Comparison of ENCODE assay signal across 17 cellular contexts in the genomic region with DNA sequence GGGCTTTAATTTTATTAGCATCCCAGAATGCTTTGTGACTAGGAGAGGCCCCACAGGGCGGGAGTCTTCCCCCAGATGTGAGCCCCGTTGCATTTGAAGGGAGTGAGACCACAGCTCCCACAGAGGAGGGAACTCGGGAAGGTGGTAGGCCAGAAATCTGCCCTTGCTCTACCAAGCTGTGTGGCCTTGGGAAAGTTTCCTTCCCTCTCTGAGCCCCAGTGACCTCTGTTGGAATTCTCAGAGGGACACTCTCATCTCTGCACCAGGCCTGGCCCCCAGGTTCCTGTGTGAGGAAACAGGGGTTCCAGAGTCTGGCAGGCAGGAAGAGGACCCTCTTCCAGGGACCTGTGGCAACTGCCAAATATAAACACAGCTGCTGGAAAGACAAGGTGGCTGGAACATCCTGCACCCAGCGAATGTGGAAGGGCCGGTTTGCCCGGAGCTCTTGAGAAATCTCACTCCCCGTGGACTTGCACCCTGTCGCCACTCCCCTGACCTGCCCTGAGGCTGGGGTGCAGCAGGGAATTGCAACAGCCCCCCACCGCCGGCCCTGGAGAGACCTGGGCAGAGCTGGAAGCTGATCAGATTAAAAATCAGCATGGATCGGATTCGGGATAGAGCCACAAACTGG. TPM values are rescaled to one million over a fixed set of nuclear protein-coding genes. Genes with fewer than 3 reads are reported as not detected.
DNase-seq lines count a peak whose midpoint lies in the region; ATAC-seq, FAIRE-seq and TF ChIP-seq lines count a peak whose summit lies in the region.
"Had no signal": no experiment of that assay in that cellular context is flagged by ENCODE, and none has a peak within 500 bp of the region (broad histone marks: within the 10 kb centered on the region; RNA-seq: fewer than 3 reads in every experiment).

No MANE protein-coding gene starts in this region.

- H3K4me1 ChIP-seq in suprapubic skin: peaks cover 30% of the 10 kb centered on the region

- TF ChIP-seq CTCF in suprapubic skin (IDR thresholded peaks at IDR 0.05): no peak

- no peaks in the 10 kb centered on the region for H3K9me3 ChIP-seq in suprapubic skin
- H3K9me3 ChIP-seq: tibial artery had no signal

- 78% methylated on average over 12 of the region's 12 CpGs for WGBS in suprapubic skin

- DNase-seq in HuH-7.5 (ENCODE audit: low spot score): peak; percentile 12
- DNase-seq in T47D (ENCODE audit: low read depth in 1 of 2, low spot score in 1 of 2): peak; percentile 46 to 92
- no peak for DNase-seq in left lobe of liver (ENCODE audit: low spot score)
- DNase-seq in suprapubic skin (ENCODE audit: low spot score in 2 of 2): no peak
- no peak for DNase-seq in stimulated activated CD4-positive, alpha-beta T cell treated with anti-CD3 and anti-CD28 coated beads, Interleukin-15, amount 100 ng/mL, for 24 hours
- DNase-seq in RCC 7860 (ENCODE audit: low spot score): no peak
- DNase-seq: activated CD4-positive, alpha-beta T cell treated with anti-CD3 and anti-CD28 coated beads for 1 hour; activated CD8-positive, alpha-beta memory T cell treated with anti-CD3 and anti-CD28 coated beads, Interleukin-2, amount 50 U/mL, for 48 hours; caudate nucleus; CD4-positive, CD25-positive, alpha-beta regulatory T cell; head of caudate nucleus; kidney glomerular epithelial cell; naive B cell; NCI-H1048; tibial artery had no signal

- FAIRE-seq in RCC 7860 (lab: Jason Lieb, UNC): no peak

- in situ Hi-C loops in T47D (cut with HindIII; ENCODE audit: low pct_unique_long_range_greater_than_20kb, low sequenced_read_pairs): no loop called here

- peak; percentile 29 for ATAC-seq in left lobe of liver
- no peak for ATAC-seq in HG02642 (IDR thresholded peaks at IDR 0.05; ENCODE audit: poor library complexity, unreplicated experiment)
- ATAC-seq in GM18517 (IDR thresholded peaks at IDR 0.05; ENCODE audit: unreplicated experiment): no peak

- H3K27me3 ChIP-seq in suprapubic skin: no peaks in the 10 kb centered on the region
- H3K27me3 ChIP-seq: tibial artery had no signal

- TF ChIP-seq POLR2A in suprapubic skin (IDR thresholded peaks at IDR 0.05): no peak

- H3K4me3 ChIP-seq in suprapubic skin: no peak overlapping the region
- H3K4me3 ChIP-seq: tibial artery had no signal

- H3K27ac ChIP-seq in suprapubic skin: peak overlapping the region; percentile 51
- H3K27ac ChIP-seq: tibial artery had no signal

- H3K36me3 ChIP-seq in suprapubic skin: no peaks in the 10 kb centered on the region
- H3K36me3 ChIP-seq: tibial artery had no signal

- no peak for TF ChIP-seq EP300 in suprapubic skin (IDR thresholded peaks at IDR 0.05)

RNA-seq across cellular contexts. Expression of gene GADD45B, which starts 52.7 kb away (rescaled TPM):
- total RNA-seq in left lobe of liver: 52.1 TPM
- total RNA-seq in suprapubic skin: 100 to 1,000 TPM in 1 of 4 donors, 10 to 100 TPM in 3; 52.5 to 134 (median 68.7) TPM

Comparison
In these comparisons a context has a peak if more than half of its experiments do, and no peak if none do; other contexts are left out.
1. DNase-seq: peak in HuH-7.5 (single experiment) and T47D (2 of 2); none in left lobe of liver (single experiment), suprapubic skin (0 of 2), stimulated activated CD4-positive, alpha-beta T cell treated with anti-CD3 and anti-CD28 coated beads, Interleukin-15, amount 100 ng/mL, for 24 hours (single experiment) and RCC 7860 (single experiment).